10 cellular contexts compared by ENCODE assay signal in genomic region chr10:14555806-14556205, GRCh38.
DNase-seq lines count a peak whose midpoint lies in the region; TF ChIP-seq lines count a peak whose summit lies in the region.
"Had no signal": no experiment of that assay in that cellular context is flagged by ENCODE, and none has a peak within 500 bp of the region (broad histone marks: within the 10 kb centered on the region; RNA-seq: fewer than 3 reads in every experiment).

No MANE protein-coding gene starts in this region.

- H3K4me1 Mint-ChIP-seq in endothelial cell (ENCODE audit: unreplicated experiment) = peaks cover 80% of the 10 kb centered on the region

- H3K27me3 ChIP-seq in H7 (ENCODE audit: control insufficient read depth, insufficient read depth, low read length) = no peaks in the 10 kb centered on the region
- no peaks in the 10 kb centered on the region for H3K27me3 ChIP-seq in SU-DHL-6 (ENCODE audit: low read length)
- H3K27me3 ChIP-seq in parathyroid adenoma (ENCODE audit: control insufficient read depth, insufficient read depth, low read length) = no peaks in the 10 kb centered on the region

- peaks cover 19% of the 10 kb centered on the region for H3K4me1 ChIP-seq in parathyroid adenoma

- no peaks in the 10 kb centered on the region for H3K9me2 ChIP-seq in SU-DHL-6 (replicated peaks; ENCODE audit: insufficient read depth, low read length)

- H3K9me3 ChIP-seq in SU-DHL-6 (ENCODE audit: insufficient read depth, low read length) = no peaks in the 10 kb centered on the region
- H3K9me3 ChIP-seq in parathyroid adenoma (ENCODE audit: control insufficient read depth, low read length) = no peaks in the 10 kb centered on the region

- H3K36me3 ChIP-seq in H7 (replicated peaks; ENCODE audit: control insufficient read depth, insufficient read depth, low read length) (no peaks in the 10 kb centered on the region), SU-DHL-6 (ENCODE audit: low read length) (peaks cover 25% of the 10 kb centered on the region; the same call in 1 of the 2 replicates), parathyroid adenoma (ENCODE audit: control insufficient read depth, insufficient read depth, low read length) (no peaks in the 10 kb centered on the region)

- H3K4me3 Mint-ChIP-seq in endothelial cell (ENCODE audit: unreplicated experiment) = peak overlapping the region; percentile 79

- no peak overlapping the region for H3K9ac ChIP-seq in SU-DHL-6 (ENCODE audit: low read length)
- H3K9ac ChIP-seq in parathyroid adenoma = no peak overlapping the region

- H3K27ac Mint-ChIP-seq in endothelial cell (ENCODE audit: unreplicated experiment) = peak overlapping the region; percentile 72

- H3K27me3 Mint-ChIP-seq in endothelial cell (ENCODE audit: unreplicated experiment) = peaks cover 7% of the 10 kb centered on the region

- no peaks in the 10 kb centered on the region for H3K9me3 Mint-ChIP-seq in endothelial cell (ENCODE audit: unreplicated experiment)

- TF ChIP-seq CTCF in SU-DHL-6 (IDR thresholded peaks at IDR 0.05; ENCODE audit: insufficient read depth, low read length, poor library complexity, severe bottlenecking) (no peak), endothelial cell (IDR thresholded peaks at IDR 0.05; ENCODE audit: unreplicated experiment) (no peak), parathyroid adenoma (IDR thresholded peaks at IDR 0.05) (no peak)

- peaks cover 100% of the 10 kb centered on the region for H3K79me2 ChIP-seq in SU-DHL-6 (ENCODE audit: insufficient read depth, low read length)
- peaks cover 12% of the 10 kb centered on the region for H3K79me2 ChIP-seq in parathyroid adenoma

- H3F3A ChIP-seq in SU-DHL-6 (ENCODE audit: insufficient read depth) = peaks cover 24% of the 10 kb centered on the region

- peak overlapping the region; percentile 24; the same call in 1 of the 2 replicates for H3K27ac ChIP-seq in SU-DHL-6 (ENCODE audit: low read depth, low read length)
- H3K27ac ChIP-seq in parathyroid adenoma = peak overlapping the region; percentile 72

- DNase-seq in H7 (peak; percentile 57), endothelial cell (ENCODE audit: low spot score) (no peak), AG08396 (ENCODE audit: low spot score) (no peak), NCI-H128 (lab: John Stamatoyannopoulos, UW; ENCODE audit: unreplicated experiment) (no peak), HUDEP-2 (lab: John Stamatoyannopoulos, UW; ENCODE audit: unreplicated experiment in 76 of 76) (no peak), NCI-H1417 (lab: John Stamatoyannopoulos, UW) (no peak)
- DNase-seq: NCI-H1092 treated with DMSO at 0.1 percent for 48 hours, SIG-M5 had no signal

- peaks cover 36% of the 10 kb centered on the region for H3K36me3 Mint-ChIP-seq in endothelial cell (ENCODE audit: low read depth, unreplicated experiment)

- peaks cover 68% of the 10 kb centered on the region for H4K20me1 ChIP-seq in SU-DHL-6 (ENCODE audit: low read depth, low read length)

- H3K4me2 ChIP-seq in SU-DHL-6 (ENCODE audit: low read depth, low read length, poor library complexity, severe bottlenecking) = no peak overlapping the region
- peak overlapping the region; percentile 10 for H3K4me2 ChIP-seq in parathyroid adenoma (ENCODE audit: low read length)

- H3K4me3 ChIP-seq in H7 (ENCODE audit: insufficient read depth, low read depth, low read length) (no peak overlapping the region), SU-DHL-6 (ENCODE audit: insufficient read depth, low read length, poor library complexity, severe bottlenecking) (no peak overlapping the region), parathyroid adenoma (ENCODE audit: low read depth, low read length) (no peak overlapping the region)

- H2AFZ ChIP-seq in SU-DHL-6 (ENCODE audit: low read depth, low read length, severe bottlenecking) (no peak overlapping the region), parathyroid adenoma (peak overlapping the region; percentile 62)
